26 cellular contexts compared by ENCODE assay signal in the genomic region with DNA sequence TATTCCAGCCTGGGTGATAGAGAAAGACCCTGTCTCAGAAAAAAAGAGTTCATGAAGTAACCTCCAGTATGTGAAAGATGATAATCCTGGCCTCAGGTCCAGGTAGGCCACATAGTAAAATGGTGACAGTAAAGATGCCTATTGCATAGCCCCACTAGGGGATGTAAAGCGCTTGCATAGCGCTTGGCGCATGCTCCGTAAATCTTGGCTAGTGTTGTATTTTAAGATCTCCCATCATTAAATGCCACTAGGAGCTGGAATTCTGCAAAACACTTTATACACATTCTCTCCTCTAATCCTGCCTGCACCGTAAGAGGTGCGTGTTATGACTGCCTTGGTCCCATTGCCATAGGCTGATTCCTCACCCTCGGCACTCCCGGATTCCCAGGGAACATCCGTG.
"Had no signal": no experiment of that assay in that cellular context is flagged by ENCODE, and none has a peak within 500 bp of the region (broad histone marks: within the 10 kb centered on the region; RNA-seq: fewer than 3 reads in every experiment).

No MANE protein-coding gene starts in this region.

- H3K9me3 ChIP-seq: neutrophil, pancreas, prostate gland, right lobe of liver, sigmoid colon, stomach, thoracic aorta, thyroid gland, tibial nerve, upper lobe of left lung, vagina had no signal

- H3K4me1 Mint-ChIP-seq: stimulated activated naive B cell treated with anti-CD40 and anti-IgM and Interleukin-4, amounts not matched to agents 10 μg/mL and 1 μg/mL and 100 μg/mL, for 72 hours had no signal

- H3K27me3 Mint-ChIP-seq: natural killer cell treated with Interleukin-12 subunit alpha and Interleukin-12 subunit beta and Interleukin-15 and Interleukin-18, amount 100 ng/mL, for 72 hours had no signal

- H3K27ac Mint-ChIP-seq: natural killer cell treated with Interleukin-12 subunit alpha and Interleukin-12 subunit beta and Interleukin-15 and Interleukin-18, amount 100 ng/mL, for 72 hours; nephron progenitor cell; stimulated activated effector memory CD8-positive, alpha-beta T cell treated with anti-CD3 and anti-CD28 coated beads, Interleukin-12 subunit alpha, Interleukin-12 subunit beta, amount 100 ng/mL, for 72 hours; stimulated activated naive B cell treated with anti-CD40 and anti-IgM and Interleukin-4, amounts not matched to agents 10 μg/mL and 1 μg/mL and 100 μg/mL, for 72 hours; stimulated activated naive CD8-positive, alpha-beta T cell treated with anti-CD3 and anti-CD28 coated beads, Interleukin-15, Interleukin-2, amounts not matched to agents 100 ng/mL and 50 ng/mL, for 24 hours had no signal

- H3K4me3 Mint-ChIP-seq: natural killer cell treated with Interleukin-12 subunit alpha and Interleukin-12 subunit beta and Interleukin-15 and Interleukin-18, amount 100 ng/mL, for 72 hours; nephron progenitor cell; neural crest cell; stimulated activated effector memory CD8-positive, alpha-beta T cell treated with anti-CD3 and anti-CD28 coated beads, Interleukin-12 subunit alpha, Interleukin-12 subunit beta, amount 100 ng/mL, for 72 hours; stimulated activated naive B cell treated with anti-CD40 and anti-IgM and Interleukin-4, amounts not matched to agents 10 μg/mL and 1 μg/mL and 100 μg/mL, for 72 hours; stimulated activated naive CD8-positive, alpha-beta T cell treated with anti-CD3 and anti-CD28 coated beads, Interleukin-15, Interleukin-2, amounts not matched to agents 100 ng/mL and 50 ng/mL, for 24 hours had no signal

- H3K27me3 ChIP-seq: neutrophil, pancreas, right lobe of liver, sigmoid colon, thyroid gland, tibial nerve, upper lobe of left lung, vagina had no signal

- ATAC-seq: natural killer cell treated with Interleukin-12 subunit alpha and Interleukin-12 subunit beta and Interleukin-15 and Interleukin-18, amount 100 ng/mL, for 72 hours; pancreas; right cardiac atrium; right lobe of liver; stimulated activated effector memory CD8-positive, alpha-beta T cell treated with anti-CD3 and anti-CD28 coated beads, Interleukin-12 subunit alpha, Interleukin-12 subunit beta, amount 100 ng/mL, for 72 hours; stimulated activated naive B cell treated with anti-CD40 and anti-IgM and Interleukin-4, amounts not matched to agents 10 μg/mL and 1 μg/mL and 100 μg/mL, for 72 hours had no signal

- H3K4me3 ChIP-seq: pancreas, prostate gland, right lobe of liver, sigmoid colon, stomach, thoracic aorta, thyroid gland, tibial nerve, upper lobe of left lung, vagina had no signal

- H3K36me3 ChIP-seq: neutrophil, pancreas, prostate gland, right lobe of liver, sigmoid colon, stomach, thoracic aorta, thyroid gland, tibial nerve, upper lobe of left lung, vagina had no signal

- H3K4me1 ChIP-seq: pancreas, prostate gland, right lobe of liver, sigmoid colon, tibial nerve, upper lobe of left lung, vagina had no signal

- DNase-seq: nephron progenitor cell; nucleus accumbens; pancreas; right cardiac atrium; right lobe of liver; sigmoid colon; small intestine; stimulated activated CD4-positive, alpha-beta T cell treated with anti-CD3 and anti-CD28 coated beads, Interleukin-15, amount 100 ng/mL, for 24 hours; stimulated activated CD4-positive, alpha-beta T cell treated with anti-CD3 and anti-CD28 coated beads, Interleukin-2, amount 100 ng/mL, for 24 hours; stimulated activated CD4-positive, alpha-beta T cell treated with anti-CD3 and anti-CD28 coated beads, Interleukin-2, amount 100 ng/mL, for 48 hours; stimulated activated CD4-positive, alpha-beta T cell treated with anti-CD3 and anti-CD28 coated beads, Interleukin-4, amount 100 ng/mL, for 24 hours; stimulated activated naive B cell treated with anti-CD40 and anti-IgM and Interleukin-4, amounts not matched to agents 10 μg/mL and 1 μg/mL and 100 μg/mL, for 72 hours; stimulated activated naive CD4-positive, alpha-beta T cell treated with Interleukin-2 at 50 U/mL for 16 hours; stomach; thyroid gland; trophoblast cell; upper lobe of left lung had no signal

- H3K27ac ChIP-seq: neutrophil, pancreas, prostate gland, right lobe of liver, sigmoid colon, stomach, thoracic aorta, thyroid gland, tibial nerve, upper lobe of left lung, vagina had no signal

- H3K9me3 Mint-ChIP-seq: natural killer cell treated with Interleukin-12 subunit alpha and Interleukin-12 subunit beta and Interleukin-15 and Interleukin-18, amount 100 ng/mL, for 72 hours; neural crest cell; stimulated activated naive CD8-positive, alpha-beta T cell treated with anti-CD3 and anti-CD28 coated beads, Interleukin-15, Interleukin-2, amounts not matched to agents 100 ng/mL and 50 ng/mL, for 24 hours had no signal

- FAIRE-seq: pancreas, small intestine had no signal

- H3K36me3 Mint-ChIP-seq: natural killer cell treated with Interleukin-12 subunit alpha and Interleukin-12 subunit beta and Interleukin-15 and Interleukin-18, amount 100 ng/mL, for 72 hours; stimulated activated effector memory CD8-positive, alpha-beta T cell treated with anti-CD3 and anti-CD28 coated beads, Interleukin-12 subunit alpha, Interleukin-12 subunit beta, amount 100 ng/mL, for 72 hours; stimulated activated naive B cell treated with anti-CD40 and anti-IgM and Interleukin-4, amounts not matched to agents 10 μg/mL and 1 μg/mL and 100 μg/mL, for 72 hours had no signal
